In the genomic region with DNA sequence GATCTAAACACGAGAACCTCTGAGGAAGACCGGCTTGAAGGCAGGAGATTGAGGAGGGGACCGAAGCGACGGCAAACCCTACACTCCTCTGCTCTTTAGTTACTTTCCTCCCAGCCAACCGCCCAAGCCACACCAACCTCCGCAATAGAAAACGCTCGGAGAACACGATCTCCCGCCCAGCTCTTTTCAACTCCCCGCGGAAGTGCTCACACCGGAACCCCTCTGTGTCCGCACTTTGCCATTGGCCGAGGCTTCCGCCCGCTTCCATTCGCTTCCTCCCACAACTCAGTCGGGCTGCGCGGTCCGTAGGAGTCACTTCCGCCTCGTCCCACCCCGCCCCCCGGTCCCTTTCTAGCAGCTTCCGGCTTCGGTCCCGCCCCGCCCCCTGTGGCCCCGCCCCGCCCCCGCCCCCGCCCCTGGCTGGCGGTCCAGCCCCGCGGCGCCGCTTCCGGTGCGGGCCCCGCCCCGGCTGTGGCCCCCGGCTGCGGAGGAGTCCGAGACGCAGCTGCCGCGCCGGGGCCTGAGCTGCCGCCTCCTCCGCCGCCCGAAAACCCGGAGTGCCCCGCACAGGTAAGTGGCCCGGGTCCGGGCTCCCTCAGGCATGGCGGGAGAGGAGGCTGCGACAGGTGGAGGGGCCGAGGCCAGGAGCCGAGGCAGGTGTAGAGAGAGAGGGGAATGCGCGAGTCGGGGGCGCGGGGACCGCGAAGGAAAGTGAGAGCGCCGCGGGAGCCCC, we compare ENCODE assay signal across 8 cellular contexts. TPM values are rescaled to one million over a fixed set of nuclear protein-coding genes. Genes with fewer than 3 reads are reported as not detected.
A peak's percentile ranks its signal among the peaks of the same experiment; 100 is the strongest.
DNase-seq lines count a peak whose midpoint lies in the region; ATAC-seq, FAIRE-seq and TF ChIP-seq lines count a peak whose summit lies in the region.

A gene with protein sequence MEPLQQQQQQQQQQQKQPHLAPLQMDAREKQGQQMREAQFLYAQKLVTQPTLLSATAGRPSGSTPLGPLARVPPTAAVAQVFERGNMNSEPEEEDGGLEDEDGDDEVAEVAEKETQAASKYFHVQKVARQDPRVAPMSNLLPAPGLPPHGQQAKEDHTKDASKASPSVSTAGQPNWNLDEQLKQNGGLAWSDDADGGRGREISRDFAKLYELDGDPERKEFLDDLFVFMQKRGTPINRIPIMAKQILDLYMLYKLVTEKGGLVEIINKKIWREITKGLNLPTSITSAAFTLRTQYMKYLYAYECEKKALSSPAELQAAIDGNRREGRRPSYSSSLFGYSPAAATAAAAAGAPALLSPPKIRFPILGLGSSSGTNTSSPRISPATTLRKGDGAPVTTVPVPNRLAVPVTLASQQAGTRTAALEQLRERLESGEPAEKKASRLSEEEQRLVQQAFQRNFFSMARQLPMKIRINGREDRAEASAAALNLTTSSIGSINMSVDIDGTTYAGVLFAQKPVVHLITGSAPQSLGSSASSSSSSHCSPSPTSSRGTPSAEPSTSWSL (plus strand): TSS at position 460 of the 733 bp plus-strand sequence. CDS start 2,717 bp downstream, outside the sequence.

- H3K36me3 Mint-ChIP-seq in activated naive CD8-positive, alpha-beta T cell treated with anti-CD3 and anti-CD28 coated beads, Interleukin-2, amount 10 ng/mL, durations not matched to agents 7 days and 5 days: peaks cover 29% of the 10 kb centered on the region

- peak within 1 kb of the TSS; percentile 97 for H3K27ac Mint-ChIP-seq in activated naive CD8-positive, alpha-beta T cell treated with anti-CD3 and anti-CD28 coated beads, Interleukin-2, amount 10 ng/mL, durations not matched to agents 7 days and 5 days

- POLR2A ChIA-PET in activated naive CD8-positive, alpha-beta T cell treated with anti-CD3 and anti-CD28 coated beads, Interleukin-2, amount 10 ng/mL, durations not matched to agents 7 days and 5 days (lab: Charles Lee): interaction anchor here (0.7 to 4.2 kb wide), 24 partner anchors 9 to 911 kb away, joined by 3 to 47 read pairs (median 6); a partner anchor contains a TSS

- H3K9me3 Mint-ChIP-seq in activated naive CD8-positive, alpha-beta T cell treated with anti-CD3 and anti-CD28 coated beads, Interleukin-2, amount 10 ng/mL, durations not matched to agents 7 days and 5 days: no peaks in the 10 kb centered on the region

- H3K27me3 ChIP-seq in cardiac muscle cell: no peaks in the 10 kb centered on the region
- H3K27me3 ChIP-seq in pancreas: no peaks in the 10 kb centered on the region
- H3K27me3 ChIP-seq in tibial artery: no peaks in the 10 kb centered on the region

- FAIRE-seq in pancreas (lab: Jason Lieb, UNC): no peak

- H3K27me3 Mint-ChIP-seq in activated naive CD8-positive, alpha-beta T cell treated with anti-CD3 and anti-CD28 coated beads, Interleukin-2, amount 10 ng/mL, durations not matched to agents 7 days and 5 days: no peaks in the 10 kb centered on the region

- 1% methylated on average over 61 to 73 of the region's 73 CpGs for WGBS in pancreas, 2 donors

- DNase-seq in NCI-H1436 (lab: John Stamatoyannopoulos, UW) (peak; percentile 97), SW 1271 (lab: John Stamatoyannopoulos, UW) (peak; percentile 94 to 98), cardiac muscle cell (ENCODE audit: low read depth in 1 of 2, low spot score in 1 of 2) (peak; percentile 98 to 99), pancreas (peak; percentile 92 to 99 (median 98)), tibial artery (peak; percentile 98 to 99)
- peak; percentile 88 for DNase-seq in activated naive CD8-positive, alpha-beta T cell treated with anti-CD3 and anti-CD28 coated beads, Interleukin-2, amount 10 ng/mL, durations not matched to agents 7 days and 5 days

- TF ChIP-seq CTCF in GM12875 (IDR thresholded peaks at IDR 0.05; ENCODE audit: borderline replicate concordance, insufficient read depth, low read depth, low read length) (no peak), cardiac muscle cell (IDR thresholded peaks at IDR 0.05; ENCODE audit: low read depth, low read length) (no peak), pancreas (IDR thresholded peaks at IDR 0.05) (no peak), tibial artery (IDR thresholded peaks at IDR 0.05) (no peak)

- H3K27ac ChIP-seq in cardiac muscle cell: peak within 1 kb of the TSS; percentile 90
- peak within 1 kb of the TSS; percentile 52 to 64 (median 63) for H3K27ac ChIP-seq in pancreas
- peak within 1 kb of the TSS; percentile 76 to 82 for H3K27ac ChIP-seq in tibial artery

- peaks cover 42% of the 10 kb centered on the region for H3K4me1 Mint-ChIP-seq in activated naive CD8-positive, alpha-beta T cell treated with anti-CD3 and anti-CD28 coated beads, Interleukin-2, amount 10 ng/mL, durations not matched to agents 7 days and 5 days

- peak within 1 kb of the TSS; percentile 94 for H3K4me3 Mint-ChIP-seq in activated naive CD8-positive, alpha-beta T cell treated with anti-CD3 and anti-CD28 coated beads, Interleukin-2, amount 10 ng/mL, durations not matched to agents 7 days and 5 days

- peak within 1 kb of the TSS; percentile 81 for H3K4me3 ChIP-seq in GM12875 (ENCODE audit: low read depth, low read length)
- peak within 1 kb of the TSS; percentile 99 for H3K4me3 ChIP-seq in cardiac muscle cell
- H3K4me3 ChIP-seq in pancreas: peak within 1 kb of the TSS; percentile 81 to 96 (median 92)
- H3K4me3 ChIP-seq in tibial artery: peak within 1 kb of the TSS; percentile 80 to 89

- H3K9me3 ChIP-seq in cardiac muscle cell (ENCODE audit: low read depth): no peaks in the 10 kb centered on the region
- no peaks in the 10 kb centered on the region for H3K9me3 ChIP-seq in pancreas
- H3K9me3 ChIP-seq in tibial artery: no peaks in the 10 kb centered on the region

- intact Hi-C loops in pancreas (cut with DNase I): loop anchor here in 1 of 3 donors (10.0 kb wide), 1 partner anchor 74 kb away; a partner anchor contains a TSS
- intact Hi-C loops in tibial artery (cut with DNase I; ENCODE audit: low total_unique reads): loop anchor here (2.0 to 5.0 kb wide), 2 partner anchors 74 kb away; a partner anchor contains a TSS

- H3K4me1 ChIP-seq in cardiac muscle cell (ENCODE audit: low read depth): peaks cover 25% of the 10 kb centered on the region
- H3K4me1 ChIP-seq in pancreas: peaks cover 6 to 19% (median 14%) of the 10 kb centered on the region in 3 donors
- peaks cover 0 to 42% (median 26%) of the 10 kb centered on the region in 4 donors for H3K4me1 ChIP-seq in tibial artery

- H3K36me3 ChIP-seq in cardiac muscle cell (peaks cover 8% of the 10 kb centered on the region), pancreas (no peaks in the 10 kb centered on the region), tibial artery (peaks cover 0 to 6% (median 0%) of the 10 kb centered on the region in 3 donors)

- ATAC-seq in HG02798 (IDR thresholded peaks at IDR 0.05; ENCODE audit: poor library complexity, unreplicated experiment) (peak; percentile 88), pancreas (peak; percentile 95 to 98 (median 96))
- peak; percentile 92 for ATAC-seq in activated naive CD8-positive, alpha-beta T cell treated with anti-CD3 and anti-CD28 coated beads, Interleukin-2, amount 10 ng/mL, durations not matched to agents 7 days and 5 days (ENCODE audit: low read depth)

RNA-seq across cellular contexts. Expression of the gene that starts here (rescaled TPM):
- 10 to 100 TPM; 39.4 to 43.0 TPM for total RNA-seq in activated naive CD8-positive, alpha-beta T cell treated with anti-CD3 and anti-CD28 coated beads, Interleukin-2, amount 10 ng/mL, durations not matched to agents 7 days and 5 days
- total RNA-seq in cardiac muscle cell (60.7 and 69.8 TPM in 2 replicates), pancreas (1 to 10 TPM; 2.9 to 4.5 (median 3.5) TPM)
- polyA plus RNA-seq in cardiac muscle cell (70.5 and 72.6 TPM in 2 replicates), pancreas (1 to 10 TPM; 4.2 to 4.8 TPM)

Comparison
In these comparisons a context has a peak if more than half of its experiments do, and no peak if none do; other contexts are left out.
1. Peak in every context shown above with its lines: DNase-seq, ATAC-seq, H3K4me3 ChIP-seq and H3K27ac ChIP-seq.
2. RNA of the gene that starts here (total RNA-seq): 60.7 to 69.8 TPM in cardiac muscle cell and 39.4 to 43.0 TPM in activated naive CD8-positive, alpha-beta T cell treated with anti-CD3 and anti-CD28 coated beads, Interleukin-2, amount 10 ng/mL, durations not matched to agents 7 days and 5 days; 2.9 to 4.5 TPM in pancreas; every median in the first group is over 4 times any median in the second.
3. RNA of the gene that starts here (polyA plus RNA-seq): 70.5 to 72.6 TPM in cardiac muscle cell; 4.2 to 4.8 TPM in pancreas; every median in the first group is over 10 times any median in the second.